In the genomic region with DNA sequence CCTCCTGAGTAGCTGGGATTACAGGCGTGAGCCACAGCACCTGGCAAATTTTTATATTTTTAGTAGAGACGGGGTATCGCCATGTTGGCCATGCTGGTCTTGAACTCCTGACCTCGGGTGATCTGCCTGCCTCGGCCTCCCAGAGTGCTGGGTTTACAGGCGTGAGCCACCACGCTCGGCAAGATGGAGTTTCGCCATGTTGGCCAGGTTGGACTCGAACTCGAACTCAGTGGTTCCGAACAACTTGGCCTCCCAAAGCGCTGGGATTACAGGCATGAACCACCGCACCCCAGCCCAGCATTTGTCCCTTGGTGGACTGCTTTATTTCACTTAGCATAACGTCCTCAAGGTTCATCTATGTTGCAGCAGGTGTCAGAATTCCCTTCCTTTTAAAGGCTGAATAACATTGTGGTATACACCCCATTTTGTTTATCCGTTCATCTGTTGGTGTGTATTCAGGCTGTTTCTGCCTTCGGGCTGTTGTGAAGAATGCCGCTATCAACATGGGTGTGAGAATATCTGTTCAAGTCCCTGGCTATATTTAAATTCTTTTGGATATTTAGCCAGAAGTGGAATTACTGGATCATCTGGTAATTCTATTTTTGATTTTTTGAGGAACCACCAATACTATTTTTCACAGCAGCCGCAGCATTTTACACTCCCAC, we compare ENCODE assay signal across 9 cellular contexts. TPM values are rescaled to one million over a fixed set of nuclear protein-coding genes. Genes with fewer than 3 reads are reported as not detected.
A peak's percentile ranks its signal among the peaks of the same experiment; 100 is the strongest.
DNase-seq lines count a peak whose midpoint lies in the region; ATAC-seq and TF ChIP-seq lines count a peak whose summit lies in the region.
"Had no signal": no experiment of that assay in that cellular context is flagged by ENCODE, and none has a peak within 500 bp of the region (broad histone marks: within the 10 kb centered on the region; RNA-seq: fewer than 3 reads in every experiment).

No MANE protein-coding gene starts in this region.

- H3K27ac Mint-ChIP-seq in CD8-positive, alpha-beta memory T cell = peak overlapping the region in 5 of 8 donors; percentile 17 to 93 (median 59)
- H3K27ac Mint-ChIP-seq in IgD-negative memory B cell = peak overlapping the region in 1 of 3 donors; percentile 56
- peak overlapping the region; percentile 94 for H3K27ac Mint-ChIP-seq in chondrocyte (ENCODE audit: unreplicated experiment)
- peak overlapping the region; percentile 96 for H3K27ac Mint-ChIP-seq in neural crest cell (ENCODE audit: unreplicated experiment)

- peak overlapping the region; percentile 71 for H3K4me3 ChIP-seq in CD8-positive, alpha-beta memory T cell (ENCODE audit: low read length)
- no peak overlapping the region for H3K4me3 ChIP-seq in A673 (ENCODE audit: low read depth, low read length, poor library complexity, severe bottlenecking)

- no peaks in the 10 kb centered on the region for H3K27me3 ChIP-seq in CD8-positive, alpha-beta memory T cell (ENCODE audit: insufficient read depth, low read length, poor library complexity, severe bottlenecking)
- H3K27me3 ChIP-seq in A673 (replicated peaks; ENCODE audit: insufficient read depth, low read depth, low read length, poor library complexity) = no peaks in the 10 kb centered on the region

- peaks cover 0 to 17% (median 0%) of the 10 kb centered on the region in 3 donors for H3K36me3 Mint-ChIP-seq in CD8-positive, alpha-beta memory T cell
- peaks cover 4% of the 10 kb centered on the region for H3K36me3 Mint-ChIP-seq in IgD-negative memory B cell
- peaks cover 11% of the 10 kb centered on the region for H3K36me3 Mint-ChIP-seq in chondrocyte (ENCODE audit: low read depth)
- peaks cover 16% of the 10 kb centered on the region for H3K36me3 Mint-ChIP-seq in neural crest cell (ENCODE audit: low read depth)

- ATAC-seq in GM19324 (IDR thresholded peaks at IDR 0.05; ENCODE audit: low FRiP score, unreplicated experiment) = no peak

- H3K4me1 ChIP-seq in CD8-positive, alpha-beta memory T cell (ENCODE audit: insufficient read depth, low read length) = peaks cover 6% of the 10 kb centered on the region
- H3K4me1 ChIP-seq in A673 (ENCODE audit: insufficient read depth, low read length, poor library complexity, severe bottlenecking) = peaks cover 4% of the 10 kb centered on the region

- H3K4me3 Mint-ChIP-seq in CD8-positive, alpha-beta memory T cell = peak overlapping the region in 6 of 7 donors; percentile 83 to 89 (median 87)
- H3K4me3 Mint-ChIP-seq in IgD-negative memory B cell = peak overlapping the region; percentile 59 to 97 (median 86)
- peak overlapping the region; percentile 81 for H3K4me3 Mint-ChIP-seq in chondrocyte (ENCODE audit: unreplicated experiment)
- H3K4me3 Mint-ChIP-seq in neural crest cell = peak overlapping the region; percentile 94

- peaks cover 8 to 19% (median 15%) of the 10 kb centered on the region in 3 donors for H3K4me1 Mint-ChIP-seq in CD8-positive, alpha-beta memory T cell
- H3K4me1 Mint-ChIP-seq in IgD-negative memory B cell (peaks cover 4 to 15% (median 6%) of the 10 kb centered on the region in 3 donors), chondrocyte (ENCODE audit: low read depth) (peaks cover 21% of the 10 kb centered on the region), neural crest cell (peaks cover 39% of the 10 kb centered on the region)

- intact Hi-C loops in A673 (cut with micrococcal nuclease; ENCODE audit: unreplicated experiment) = no loop called here

- H3K9me3 Mint-ChIP-seq in CD8-positive, alpha-beta memory T cell = no peaks in the 10 kb centered on the region
- H3K9me3 Mint-ChIP-seq in IgD-negative memory B cell = no peaks in the 10 kb centered on the region
- H3K9me3 Mint-ChIP-seq in chondrocyte (ENCODE audit: low read depth) = no peaks in the 10 kb centered on the region
- peaks cover 9% of the 10 kb centered on the region for H3K9me3 Mint-ChIP-seq in neural crest cell

- no peak for DNase-seq in CD8-positive, alpha-beta memory T cell
- no peak for DNase-seq in chondrocyte (ENCODE audit: low spot score)
- no peak for DNase-seq in neural crest cell (ENCODE audit: low read depth, low spot score)
- DNase-seq in germinal center (ENCODE audit: low spot score) = no peak
- no peak for DNase-seq in globus pallidus (ENCODE audit: low spot score)
- no peak for DNase-seq in A673 (ENCODE audit: low spot score)
- DNase-seq: NCI-H1105 treated with DMSO at 0.1 percent for 48 hours had no signal

- no peaks in the 10 kb centered on the region for H3K9me3 ChIP-seq in CD8-positive, alpha-beta memory T cell (ENCODE audit: low read length)
- H3K9me3 ChIP-seq in A673 (ENCODE audit: low read depth, low read length, poor library complexity, severe bottlenecking) = no peaks in the 10 kb centered on the region

- peak overlapping the region; percentile 45 for H3K27ac ChIP-seq in CD8-positive, alpha-beta memory T cell (ENCODE audit: low read depth, low read length)
- H3K27ac ChIP-seq in A673 (ENCODE audit: low read depth, low read length, poor library complexity, severe bottlenecking) = no peak overlapping the region

- peaks cover 5% of the 10 kb centered on the region for H3K36me3 ChIP-seq in CD8-positive, alpha-beta memory T cell (ENCODE audit: insufficient read depth, low read length)
- H3K36me3 ChIP-seq in A673 (ENCODE audit: insufficient read depth, low read length, poor library complexity, severe bottlenecking) = peaks cover 24% of the 10 kb centered on the region

- POLR2A ChIA-PET in CD8-positive, alpha-beta memory T cell (lab: Charles Lee) = no interaction called here
- POLR2A ChIA-PET in A673 (lab: Charles Lee; ENCODE audit: low non-redundant PET) = no interaction called here

- no TSS peak for BruUV-seq in A673 (replicated peaks; lab: Mats Ljungman, UMichigan)

- peaks cover 3 to 8% of the 10 kb centered on the region in 2 donors for H3K27me3 Mint-ChIP-seq in CD8-positive, alpha-beta memory T cell
- peaks cover 2% of the 10 kb centered on the region for H3K27me3 Mint-ChIP-seq in IgD-negative memory B cell
- H3K27me3 Mint-ChIP-seq in chondrocyte (ENCODE audit: low read depth) = no peaks in the 10 kb centered on the region
- no peaks in the 10 kb centered on the region for H3K27me3 Mint-ChIP-seq in neural crest cell (ENCODE audit: low read depth)

- CTCF ChIA-PET in CD8-positive, alpha-beta memory T cell (lab: Charles Lee) = no interaction called here
- CTCF ChIA-PET in A673 (lab: Charles Lee) = no interaction called here

- no peak for TF ChIP-seq CTCF in chondrocyte (IDR thresholded peaks at IDR 0.05)
- no peak for TF ChIP-seq CTCF in neural crest cell (conservative IDR thresholded peaks at IDR 0.05)
- no peak for TF ChIP-seq CTCF in A673 (conservative IDR thresholded peaks at IDR 0.05; ENCODE audit: low read depth, low read length)

RNA-seq across cellular contexts. Expression of gene CENPA, which starts 1.2 kb away (rescaled TPM):
- total RNA-seq in CD8-positive, alpha-beta memory T cell = 10 to 100 TPM; 18.2 to 21.6 TPM
- polyA plus RNA-seq in CD8-positive, alpha-beta memory T cell = 0.70 TPM
- not detected for polyA plus RNA-seq in IgD-negative memory B cell
- total RNA-seq in chondrocyte (2.6 to 6.2 TPM (median 4.6 TPM) in 3 replicates), neural crest cell (34.5 and 35.1 TPM in 2 replicates), A673 (2021) (59.2 and 66.3 TPM in 2 replicates)

RNA-seq across cellular contexts. Expression of gene SLC35F6, which starts 20.6 kb away (rescaled TPM):
- total RNA-seq in CD8-positive, alpha-beta memory T cell = 10 to 100 TPM; 11.5 to 12.1 TPM
- 6.7 TPM for polyA plus RNA-seq in CD8-positive, alpha-beta memory T cell
- polyA plus RNA-seq in IgD-negative memory B cell = 5.3 TPM
- total RNA-seq in chondrocyte = 35.5 to 48.4 TPM (median 46.1 TPM) in 3 replicates
- total RNA-seq in neural crest cell = 28.9 and 30.6 TPM in 2 replicates
- total RNA-seq in A673 (2021) = 32.8 and 33.2 TPM in 2 replicates
